In the genomic region with DNA sequence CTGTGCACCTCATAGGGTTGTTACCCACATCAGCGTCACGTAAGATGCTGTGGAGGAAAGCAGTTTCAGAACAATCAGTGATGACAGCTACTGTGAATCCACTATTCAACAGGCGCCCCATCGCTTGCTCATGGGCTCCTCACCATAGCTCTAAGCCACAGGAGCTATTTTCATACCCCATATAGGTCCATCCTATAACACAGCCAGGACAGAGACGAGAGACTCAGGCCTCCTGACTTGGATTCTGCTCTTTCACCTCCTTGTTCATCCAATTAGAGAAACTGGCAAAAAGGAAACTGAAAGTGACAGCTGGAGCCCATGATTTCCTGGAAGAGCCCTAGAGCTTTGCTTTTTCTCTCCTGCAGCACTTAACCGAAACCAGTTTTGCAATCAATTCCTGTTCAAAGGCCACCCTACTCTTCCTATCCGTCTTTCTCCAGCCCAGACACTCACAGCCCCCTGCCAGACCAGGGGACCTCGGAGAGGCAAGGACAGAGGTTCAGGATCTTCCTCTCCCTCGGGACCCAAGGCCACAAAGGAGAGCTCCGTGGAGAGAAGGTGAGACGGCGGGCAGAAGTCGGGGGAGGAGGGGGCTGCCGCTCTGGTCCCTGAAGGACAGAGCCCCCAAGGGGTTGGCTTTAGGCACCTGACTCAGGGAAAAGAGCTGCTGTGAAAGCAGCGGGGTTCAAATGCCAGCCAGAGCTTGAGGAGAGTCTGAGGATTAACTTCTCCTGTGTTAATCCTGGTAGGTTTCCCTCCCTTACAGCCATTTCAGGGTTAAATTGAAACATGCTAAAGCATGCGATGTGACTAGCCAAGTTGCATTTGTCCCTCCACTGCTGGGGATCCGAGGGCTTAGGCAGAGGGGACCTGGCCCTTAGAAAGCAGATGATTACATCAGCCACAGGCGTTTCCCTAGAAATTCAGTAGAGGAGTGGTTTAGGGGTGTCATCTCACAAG, we compare ENCODE assay signal across 8 cellular contexts. TPM values are rescaled to one million over a fixed set of nuclear protein-coding genes. Genes with fewer than 3 reads are reported as not detected.
DNase-seq lines count a peak whose midpoint lies in the region; ATAC-seq and TF ChIP-seq lines count a peak whose summit lies in the region.

A gene with protein sequence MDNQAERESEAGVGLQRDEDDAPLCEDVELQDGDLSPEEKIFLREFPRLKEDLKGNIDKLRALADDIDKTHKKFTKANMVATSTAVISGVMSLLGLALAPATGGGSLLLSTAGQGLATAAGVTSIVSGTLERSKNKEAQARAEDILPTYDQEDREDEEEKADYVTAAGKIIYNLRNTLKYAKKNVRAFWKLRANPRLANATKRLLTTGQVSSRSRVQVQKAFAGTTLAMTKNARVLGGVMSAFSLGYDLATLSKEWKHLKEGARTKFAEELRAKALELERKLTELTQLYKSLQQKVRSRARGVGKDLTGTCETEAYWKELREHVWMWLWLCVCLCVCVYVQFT (plus strand): TSS at position 381 of the 960 bp plus-strand sequence. CDS start 7,980 bp downstream, outside the sequence.

- peaks cover 5% of the 10 kb centered on the region for H3K9me3 Mint-ChIP-seq in activated naive CD4-positive, alpha-beta T cell treated with anti-CD3 and anti-CD28 coated beads, Interleukin-2, amount 10 ng/mL, durations not matched to agents 7 days and 5 days

- H3K9me3 ChIP-seq in SJSA1 (replicated peaks) (no peaks in the 10 kb centered on the region; the same call in 1 of the 2 replicates), psoas muscle (no peaks in the 10 kb centered on the region), aorta (ENCODE audit: control insufficient read depth, low read length) (no peaks in the 10 kb centered on the region)

- H3K27ac ChIP-seq in SJSA1 (peak within 1 kb of the TSS; percentile 83), psoas muscle (peak within 1 kb of the TSS; percentile 82), aorta (ENCODE audit: low read depth in 1 of 2, low read length in 2 of 2) (peak within 1 kb of the TSS in 1 of 2 donors; percentile 74)

- H3K4me3 ChIP-seq in GM08714 (ENCODE audit: low read length), result peak within 1 kb of the TSS; percentile 76; the same call in 1 of the 2 replicates
- H3K4me3 ChIP-seq in SJSA1, result peak within 1 kb of the TSS; percentile 46
- peak within 1 kb of the TSS; percentile 91 for H3K4me3 ChIP-seq in psoas muscle
- H3K4me3 ChIP-seq in aorta (ENCODE audit: low read length in 2 of 2), result peak within 1 kb of the TSS; percentile 8 to 57

- intact Hi-C loops in psoas muscle (cut with DNase I), result no loop called here
- intact Hi-C loops in aorta (cut with DNase I), result no loop called here

- CTCF ChIA-PET in activated naive CD4-positive, alpha-beta T cell treated with anti-CD3 and anti-CD28 coated beads, Interleukin-2, amount 10 ng/mL, durations not matched to agents 7 days and 5 days (lab: Charles Lee), result interaction anchor here (1.0 kb wide), 1 partner anchor 21 kb away, joined by 6 read pairs; no protein-coding TSS in a partner anchor

- no peaks in the 10 kb centered on the region for H3K27me3 Mint-ChIP-seq in activated naive CD4-positive, alpha-beta T cell treated with anti-CD3 and anti-CD28 coated beads, Interleukin-2, amount 10 ng/mL, durations not matched to agents 7 days and 5 days

- H3K4me1 Mint-ChIP-seq in activated naive CD4-positive, alpha-beta T cell treated with anti-CD3 and anti-CD28 coated beads, Interleukin-2, amount 10 ng/mL, durations not matched to agents 7 days and 5 days, result peaks cover 47% of the 10 kb centered on the region

- ATAC-seq in HG03097 (IDR thresholded peaks at IDR 0.05; ENCODE audit: low FRiP score, unreplicated experiment), result peak; percentile 52
- ATAC-seq in psoas muscle, result peak; percentile 55 to 74 (median 66)
- peak; percentile 78 for ATAC-seq in aorta (ENCODE audit: low FRiP score)

- peaks cover 3% of the 10 kb centered on the region; the same call in 1 of the 2 replicates for H3K36me3 ChIP-seq in SJSA1
- no peaks in the 10 kb centered on the region for H3K36me3 ChIP-seq in psoas muscle (ENCODE audit: insufficient read depth in 1 of 2, low read depth in 1 of 2)
- no peaks in the 10 kb centered on the region for H3K36me3 ChIP-seq in aorta (ENCODE audit: control insufficient read depth in 1 of 2, insufficient read depth in 2 of 2, low read length in 1 of 2)

- peak in 1 of 2 experiments; percentile 84 for DNase-seq in SJSA1 (ENCODE audit: low read depth in 1 of 2, low spot score in 2 of 2)
- peak; percentile 80 for DNase-seq in activated naive CD4-positive, alpha-beta T cell treated with anti-CD3 and anti-CD28 coated beads, Interleukin-2, amount 10 ng/mL, durations not matched to agents 7 days and 5 days
- peak; percentile 57 for DNase-seq in glomerular visceral epithelial cell (ENCODE audit: extremely low spot score)
- peak in 1 of 2 donors; percentile 58 for DNase-seq in psoas muscle
- DNase-seq in aorta, result no peak
- no peak for DNase-seq in iPS-NIHi7 (ENCODE audit: extremely low spot score)

- no peak for TF ChIP-seq CTCF in psoas muscle (IDR thresholded peaks at IDR 0.05)

- peaks cover 41% of the 10 kb centered on the region for H3K36me3 Mint-ChIP-seq in activated naive CD4-positive, alpha-beta T cell treated with anti-CD3 and anti-CD28 coated beads, Interleukin-2, amount 10 ng/mL, durations not matched to agents 7 days and 5 days

- H3K27me3 ChIP-seq in SJSA1 (replicated peaks), result no peaks in the 10 kb centered on the region
- H3K27me3 ChIP-seq in psoas muscle (ENCODE audit: insufficient read depth in 3 of 3, low read length in 2 of 3), result no peaks in the 10 kb centered on the region
- H3K27me3 ChIP-seq in aorta (ENCODE audit: control insufficient read depth in 1 of 2, insufficient read depth in 2 of 2, low read length in 1 of 2), result no peaks in the 10 kb centered on the region

- peak within 1 kb of the TSS; percentile 100 for H3K27ac Mint-ChIP-seq in activated naive CD4-positive, alpha-beta T cell treated with anti-CD3 and anti-CD28 coated beads, Interleukin-2, amount 10 ng/mL, durations not matched to agents 7 days and 5 days

- peak within 1 kb of the TSS; percentile 99 for H3K4me3 Mint-ChIP-seq in activated naive CD4-positive, alpha-beta T cell treated with anti-CD3 and anti-CD28 coated beads, Interleukin-2, amount 10 ng/mL, durations not matched to agents 7 days and 5 days

- 3 to 6% (median 5%) methylated on average over 18 of the region's 18 CpGs for WGBS in psoas muscle, 3 donors
- 34 to 38% methylated on average over 18 of the region's 18 CpGs for WGBS in aorta, 2 donors

- H3K4me1 ChIP-seq in SJSA1 (replicated peaks) (peaks cover 23% of the 10 kb centered on the region), psoas muscle (peaks cover 33% of the 10 kb centered on the region), aorta (ENCODE audit: control insufficient read depth in 1 of 2, insufficient read depth in 2 of 2, low read length in 2 of 2) (no peaks in the 10 kb centered on the region)

RNA-seq across cellular contexts. Expression of the gene that starts here (rescaled TPM):
- total RNA-seq in SJSA1 (2014; rRNA removed; shearing (Covaris generic)), result 14.0 and 22.6 TPM in 2 replicates
- total RNA-seq in psoas muscle, result 1 to 10 TPM; 1.8 to 9.5 (median 6.1) TPM
- 1 to 10 TPM in 2 of 3 donors, under 1 TPM in 1; 0.87 to 2.4 (median 1.0) TPM for polyA plus RNA-seq in psoas muscle
- total RNA-seq in aorta, result 10 to 100 TPM; 12.4 to 19.0 TPM
- 1 to 10 TPM; 5.0 to 8.4 TPM for polyA plus RNA-seq in aorta

Comparison
In these comparisons a context has a peak if more than half of its experiments do, and no peak if none do; other contexts are left out.
1. H3K4me3 ChIP-seq: peak in every context shown above with its lines; median percentile 91 in psoas muscle; 76 in GM08714; 46 in SJSA1; 32 in aorta.
2. DNase-seq: peak in activated naive CD4-positive, alpha-beta T cell treated with anti-CD3 and anti-CD28 coated beads, Interleukin-2, amount 10 ng/mL, durations not matched to agents 7 days and 5 days (single experiment) and glomerular visceral epithelial cell (single experiment); none in aorta (0 of 2) and iPS-NIHi7 (single experiment).
3. Peak in every context shown above with its lines, with median percentiles within 50 percentile points of each other: ATAC-seq.